Comparison of ENCODE assay signal across 18 cellular contexts in genomic region chr14:33668066-33668465, GRCh38.
DNase-seq lines count a peak whose midpoint lies in the region; ATAC-seq, FAIRE-seq and TF ChIP-seq lines count a peak whose summit lies in the region.
"Had no signal": no experiment of that assay in that cellular context is flagged by ENCODE, and none has a peak within 500 bp of the region (broad histone marks: within the 10 kb centered on the region; RNA-seq: fewer than 3 reads in every experiment).

No MANE protein-coding gene starts in this region.

- H2AFZ ChIP-seq in IMR-90 (replicated peaks; ENCODE audit: low read length, poor library complexity): no peak overlapping the region
- no peak overlapping the region for H2AFZ ChIP-seq in astrocyte (ENCODE audit: low read depth, low read length)

- H2AK9ac ChIP-seq in IMR-90 (replicated peaks; ENCODE audit: low read depth, low read length, poor library complexity): no peak overlapping the region

- no peak for TF ChIP-seq CTCF in IMR-90 (conservative IDR thresholded peaks at IDR 0.05; ENCODE audit: low read depth, low read length)
- no peak for TF ChIP-seq CTCF in astrocyte (IDR thresholded peaks at IDR 0.05; ENCODE audit: insufficient read depth, low read depth, low read length)
- TF ChIP-seq CTCF in ovary (IDR thresholded peaks at IDR 0.05): no peak

- H3K9ac ChIP-seq in IMR-90 (ENCODE audit: low read depth, low read length) (no peak overlapping the region), astrocyte (ENCODE audit: low read length) (no peak overlapping the region)

- no peak overlapping the region for H3K4me3 ChIP-seq in IMR-90 (ENCODE audit: insufficient read depth, low read depth, low read length)
- H3K4me3 ChIP-seq in astrocyte (ENCODE audit: insufficient read depth, low read depth, low read length): no peak overlapping the region
- H3K4me3 ChIP-seq in H7 (ENCODE audit: insufficient read depth, low read depth, low read length): no peak overlapping the region
- no peak overlapping the region for H3K4me3 ChIP-seq in ovary

- no peak overlapping the region for H3K4me3 Mint-ChIP-seq in astrocyte (ENCODE audit: unreplicated experiment)

- H4K20me1 ChIP-seq in IMR-90 (ENCODE audit: insufficient read depth, low read length) (no peaks in the 10 kb centered on the region), astrocyte (ENCODE audit: insufficient read depth, low read length) (no peaks in the 10 kb centered on the region)

- no TSS peak for BruUV-seq in IMR-90 (replicated peaks; lab: Mats Ljungman, UMichigan)

- dilution Hi-C loops in IMR-90 (cut with HindIII; ENCODE audit: low sequenced_read_pairs, unreplicated experiment): no loop called here

- no peak overlapping the region for H3K14ac ChIP-seq in IMR-90 (replicated peaks; ENCODE audit: low read depth, low read length)

- no peaks in the 10 kb centered on the region for H3K9me1 ChIP-seq in IMR-90 (ENCODE audit: insufficient read depth, low read length)

- H3K4me1 ChIP-seq in IMR-90 (ENCODE audit: control insufficient read depth, insufficient read depth, low read length) (no peaks in the 10 kb centered on the region), astrocyte (ENCODE audit: insufficient read depth, low read length) (no peaks in the 10 kb centered on the region), ovary (ENCODE audit: insufficient read depth) (no peaks in the 10 kb centered on the region)

- H3K9me3 Mint-ChIP-seq in astrocyte (ENCODE audit: unreplicated experiment): peaks cover 12% of the 10 kb centered on the region

- no CpG with 5 or more reads among the region's 4 CpGs for WGBS in IMR-90 (ENCODE audit: extremely low coverage in 2 of 2, insufficient read length in 1 of 2), 2 experiments
- 92 to 94% (median 92%) methylated on average over 4 of the region's 4 CpGs for WGBS in ovary, 3 donors

- no peak for TF ChIP-seq RAD21 in IMR-90 (IDR thresholded peaks at IDR 0.05; ENCODE audit: low read length)

- no peak overlapping the region for H3K18ac ChIP-seq in IMR-90 (ENCODE audit: low read depth, low read length)

- POLR2A ChIA-PET in IMR-90 (lab: Charles Lee; ENCODE audit: unreplicated experiment): no interaction called here

- H3K27ac Mint-ChIP-seq in astrocyte (ENCODE audit: unreplicated experiment): no peak overlapping the region

- H3K79me1 ChIP-seq in IMR-90 (ENCODE audit: low read depth in 1 of 2, low read length in 2 of 2): no peaks in the 10 kb centered on the region

- CTCF ChIA-PET in IMR-90 (lab: Yijun Ruan, JAX): no interaction called here

- H4K5ac ChIP-seq in IMR-90 (ENCODE audit: low read depth, low read length): no peak overlapping the region

- H2AK5ac ChIP-seq in IMR-90 (ENCODE audit: low read depth, low read length): no peak overlapping the region

- H4K8ac ChIP-seq in IMR-90 (ENCODE audit: low read depth in 2 of 2, low read length in 2 of 2): no peak overlapping the region

- H3K36me3 Mint-ChIP-seq in astrocyte (ENCODE audit: low read depth, unreplicated experiment): no peaks in the 10 kb centered on the region

- H3K27me3 ChIP-seq in IMR-90 (ENCODE audit: control insufficient read depth, insufficient read depth, low read length): no peaks in the 10 kb centered on the region
- H3K27me3 ChIP-seq in astrocyte (ENCODE audit: insufficient read depth, low read length): no peaks in the 10 kb centered on the region
- H3K27me3 ChIP-seq in H7 (ENCODE audit: control insufficient read depth, insufficient read depth, low read length): no peaks in the 10 kb centered on the region
- no peaks in the 10 kb centered on the region for H3K27me3 ChIP-seq in ovary

- no peak overlapping the region for H3K4ac ChIP-seq in IMR-90 (ENCODE audit: low read depth, low read length)

- no peak for TF ChIP-seq POLR2A in IMR-90 (IDR thresholded peaks at IDR 0.05; ENCODE audit: low read depth, low read length)
- TF ChIP-seq POLR2A in ovary (IDR thresholded peaks at IDR 0.05): no peak

- H3K27ac ChIP-seq in IMR-90 (ENCODE audit: insufficient read depth, low read length) (no peak overlapping the region), astrocyte (ENCODE audit: low read depth, low read length) (no peak overlapping the region), ovary (no peak overlapping the region)

- no peak overlapping the region for H3K23ac ChIP-seq in IMR-90 (ENCODE audit: low read depth, low read length)

- FAIRE-seq in astrocyte (lab: Jason Lieb, UNC): no peak

- H2BK5ac ChIP-seq in IMR-90 (ENCODE audit: low read depth, low read length, poor library complexity, severe bottlenecking): no peak overlapping the region

- no peak overlapping the region for H4K91ac ChIP-seq in IMR-90 (ENCODE audit: insufficient read depth, low read depth, low read length)

- H2BK120ac ChIP-seq in IMR-90 (ENCODE audit: low read depth, low read length): no peak overlapping the region

- no peaks in the 10 kb centered on the region for H3K27me3 Mint-ChIP-seq in astrocyte (ENCODE audit: low read depth, unreplicated experiment)

- H3K36me3 ChIP-seq in IMR-90 (ENCODE audit: control insufficient read depth, insufficient read depth, low read length) (no peaks in the 10 kb centered on the region), astrocyte (ENCODE audit: insufficient read depth, low read length) (no peaks in the 10 kb centered on the region), H7 (replicated peaks; ENCODE audit: control insufficient read depth, insufficient read depth, low read length) (no peaks in the 10 kb centered on the region), ovary (no peaks in the 10 kb centered on the region)

- H2BK20ac ChIP-seq in IMR-90 (ENCODE audit: low read depth, low read length): no peak overlapping the region

- H3K9me3 ChIP-seq in IMR-90 (ENCODE audit: control insufficient read depth, insufficient read depth, low read length) (no peaks in the 10 kb centered on the region), astrocyte (ENCODE audit: insufficient read depth, low read depth, low read length) (peaks cover 2% of the 10 kb centered on the region), ovary (no peaks in the 10 kb centered on the region)

- no peak overlapping the region for H3K56ac ChIP-seq in IMR-90 (ENCODE audit: extremely low read depth, insufficient read depth, low read length)

- no peak overlapping the region for H2BK15ac ChIP-seq in IMR-90 (ENCODE audit: low read depth, low read length)

- in situ Hi-C loops in IMR-90 (cut with MboI; ENCODE audit: low sequenced_read_pairs): no loop called here

- DNase-seq in Daoy (ENCODE audit: low read depth) (peak; percentile 69), IMR-90 (peak; percentile 11), astrocyte (ENCODE audit: low read depth) (peak; percentile 71), foreskin melanocyte (peak; percentile 21), H7 (no peak), head of caudate nucleus (no peak), ovary (no peak), NCI-H510A treated with DMSO at 0.1 percent for 48 hours (lab: John Stamatoyannopoulos, UW) (no peak)
- DNase-seq: AML-193; COR-L47; KG1; NCI-H1105; NCI-H187 treated with DMSO at 0.1 percent for 48 hours; NCI-H345; NCI-H526 treated with DMSO at 0.1 percent for 48 hours; NK-92 treated with Interleukin-12 subunit alpha and Interleukin-12 subunit beta, amount 100 ng/mL, for 24 hours; SW 1271 had no signal

- peaks cover 6% of the 10 kb centered on the region for H3K4me1 Mint-ChIP-seq in astrocyte (ENCODE audit: low read depth, unreplicated experiment)

- no peak for TF ChIP-seq EP300 in ovary (IDR thresholded peaks at IDR 0.05)

- H3K4me2 ChIP-seq in IMR-90 (ENCODE audit: low read depth, low read length): no peak overlapping the region
- peak overlapping the region; percentile 11 for H3K4me2 ChIP-seq in astrocyte (ENCODE audit: low read length)

- intact Hi-C loops in IMR-90 (cut with micrococcal nuclease) (no loop called here), head of caudate nucleus (cut with DNase I) (no loop called here), ovary (cut with DNase I) (no loop called here)

- H3K79me2 ChIP-seq in astrocyte (ENCODE audit: insufficient read depth, low read length): no peaks in the 10 kb centered on the region

- ATAC-seq in IMR-90 (ENCODE audit: low read depth): no peak
- ATAC-seq: HCT116 had no signal

TF ChIP-seq in IMR-90, 13 proteins besides CTCF, POLR2A, EP300 and RAD21:
- no peak for TF ChIP-seq ELK1 (IDR thresholded peaks at IDR 0.05; ENCODE audit: borderline replicate concordance, low read depth, low read length)
- TF ChIP-seq FOS (IDR thresholded peaks at IDR 0.05; ENCODE audit: low read depth, low read length): no peak
- no peak for TF ChIP-seq MXI1 (IDR thresholded peaks at IDR 0.05; ENCODE audit: borderline replicate concordance, low read depth, low read length)
- no peak for TF ChIP-seq USF2 (IDR thresholded peaks at IDR 0.05; ENCODE audit: low read depth, low read length)
- no peak for TF ChIP-seq CEBPB (IDR thresholded peaks at IDR 0.05; ENCODE audit: low read depth, low read length)
- no peak for TF ChIP-seq MAZ (IDR thresholded peaks at IDR 0.05; ENCODE audit: borderline replicate concordance, low read depth, low read length)
- no peak for TF ChIP-seq SMC3 (IDR thresholded peaks at IDR 0.05; ENCODE audit: low read depth, low read length)
- TF ChIP-seq RCOR1 (IDR thresholded peaks at IDR 0.05; ENCODE audit: insufficient replicate concordance, low read length): no peak
- TF ChIP-seq CHD1 (IDR thresholded peaks at IDR 0.05; ENCODE audit: low read depth, low read length): no peak
- TF ChIP-seq BHLHE40 (IDR thresholded peaks at IDR 0.05; ENCODE audit: low read depth, low read length): no peak
- TF ChIP-seq NFE2L2 (IDR thresholded peaks at IDR 0.05; ENCODE audit: low read depth, low read length): no peak
- TF ChIP-seq RFX5 (IDR thresholded peaks at IDR 0.05; ENCODE audit: low read depth, low read length): no peak
- no peak for TF ChIP-seq MAFK (IDR thresholded peaks at IDR 0.05; ENCODE audit: low read depth, low read length)

Comparison
In these comparisons a context has a peak if more than half of its experiments do, and no peak if none do; other contexts are left out.
1. DNase-seq: peak in Daoy (single experiment), IMR-90 (single experiment), astrocyte (single experiment) and foreskin melanocyte (single experiment); none in H7 (single experiment), head of caudate nucleus (0 of 42), ovary (0 of 5) and NCI-H510A treated with DMSO at 0.1 percent for 48 hours (single experiment).